Comparison of ENCODE assay signal across 13 cellular contexts in genomic region chr6:159595173-159595572, GRCh38.
A peak's percentile ranks its signal among the peaks of the same experiment; 100 is the strongest.
DNase-seq lines count a peak whose midpoint lies in the region; ATAC-seq and TF ChIP-seq lines count a peak whose summit lies in the region.
"Had no signal": no experiment of that assay in that cellular context is flagged by ENCODE, and none has a peak within 500 bp of the region (broad histone marks: within the 10 kb centered on the region; RNA-seq: fewer than 3 reads in every experiment).

No MANE protein-coding gene starts in this region.

- DNase-seq in AG08395 (ENCODE audit: low spot score), result peak; percentile 51
- peak; percentile 19 for DNase-seq in HPDE6-E6E7 (ENCODE audit: extremely low spot score)
- peak; percentile 9 for DNase-seq in astrocyte of the cerebellum (ENCODE audit: low read depth)
- DNase-seq in left lung, result no peak
- DNase-seq in type B pancreatic cell (ENCODE audit: extremely low spot score, unreplicated experiment), result no peak
- DNase-seq in CD8-positive, alpha-beta memory T cell, result no peak
- DNase-seq in foreskin melanocyte, result no peak
- no peak for DNase-seq in UCSD-AML1 (lab: John Stamatoyannopoulos, UW; ENCODE audit: unreplicated experiment)
- DNase-seq: DND-41, esophagus squamous epithelium, naive B cell, NCI-H1092 treated with DMSO at 0.1 percent for 48 hours, Right ventricle myocardium superior had no signal

- CTCF ChIA-PET in CD8-positive, alpha-beta memory T cell (lab: Charles Lee), result no interaction called here

- H3K36me3 ChIP-seq in left lung, result no peaks in the 10 kb centered on the region
- no peaks in the 10 kb centered on the region for H3K36me3 ChIP-seq in CD8-positive, alpha-beta memory T cell (ENCODE audit: insufficient read depth, low read length)
- H3K36me3 ChIP-seq: esophagus squamous epithelium had no signal

- POLR2A ChIA-PET in CD8-positive, alpha-beta memory T cell (lab: Charles Lee), result no interaction called here

- H3K9me3 ChIP-seq in left lung, result no peaks in the 10 kb centered on the region
- no peaks in the 10 kb centered on the region for H3K9me3 ChIP-seq in CD8-positive, alpha-beta memory T cell (ENCODE audit: low read length)
- H3K9me3 ChIP-seq: esophagus squamous epithelium had no signal

- H3K4me3 Mint-ChIP-seq in type B pancreatic cell, result no peak overlapping the region
- no peak overlapping the region for H3K4me3 Mint-ChIP-seq in CD8-positive, alpha-beta memory T cell
- H3K4me3 Mint-ChIP-seq: naive B cell had no signal

- TF ChIP-seq CTCF in astrocyte of the cerebellum (IDR thresholded peaks at IDR 0.05; ENCODE audit: low read depth, low read length, missing control alignments) (no peak), left lung (IDR thresholded peaks at IDR 0.05) (no peak), type B pancreatic cell (conservative IDR thresholded peaks at IDR 0.05) (no peak)

- no peaks in the 10 kb centered on the region for H3K4me1 ChIP-seq in left lung
- no peaks in the 10 kb centered on the region for H3K4me1 ChIP-seq in CD8-positive, alpha-beta memory T cell (ENCODE audit: insufficient read depth, low read length)

- no peak overlapping the region for H3K27ac Mint-ChIP-seq in type B pancreatic cell
- no peak overlapping the region for H3K27ac Mint-ChIP-seq in CD8-positive, alpha-beta memory T cell

- H3K27me3 ChIP-seq in left lung, result no peaks in the 10 kb centered on the region
- no peaks in the 10 kb centered on the region for H3K27me3 ChIP-seq in CD8-positive, alpha-beta memory T cell (ENCODE audit: insufficient read depth, low read length, poor library complexity, severe bottlenecking)
- H3K27me3 ChIP-seq: esophagus squamous epithelium had no signal

- no peak overlapping the region for H3K4me3 ChIP-seq in astrocyte of the cerebellum (ENCODE audit: low read depth, low read length)
- H3K4me3 ChIP-seq in left lung, result no peak overlapping the region
- H3K4me3 ChIP-seq in CD8-positive, alpha-beta memory T cell (ENCODE audit: low read length), result no peak overlapping the region
- H3K4me3 ChIP-seq: esophagus squamous epithelium had no signal

- no peaks in the 10 kb centered on the region for H3K36me3 Mint-ChIP-seq in type B pancreatic cell
- no peaks in the 10 kb centered on the region for H3K36me3 Mint-ChIP-seq in CD8-positive, alpha-beta memory T cell
- H3K36me3 Mint-ChIP-seq: naive B cell had no signal

- H3K27ac ChIP-seq in left lung, result peak overlapping the region in 1 of 2 donors; percentile 7
- H3K27ac ChIP-seq in CD8-positive, alpha-beta memory T cell (ENCODE audit: low read depth, low read length), result no peak overlapping the region

- peaks cover 16% of the 10 kb centered on the region for H3K4me1 Mint-ChIP-seq in type B pancreatic cell (ENCODE audit: unreplicated experiment)
- no peaks in the 10 kb centered on the region for H3K4me1 Mint-ChIP-seq in CD8-positive, alpha-beta memory T cell
- H3K4me1 Mint-ChIP-seq: naive B cell had no signal

- intact Hi-C loops in left lung (cut with DNase I), result no loop called here

- ATAC-seq in left lung, result peak; percentile 59

- in situ Hi-C loops in astrocyte of the cerebellum (cut with HindIII; ENCODE audit: low sequenced_read_pairs), result no loop called here

- no peaks in the 10 kb centered on the region for H3K27me3 Mint-ChIP-seq in type B pancreatic cell
- peaks cover 0 to 12% of the 10 kb centered on the region in 2 donors for H3K27me3 Mint-ChIP-seq in CD8-positive, alpha-beta memory T cell

- no peaks in the 10 kb centered on the region for H3K9me3 Mint-ChIP-seq in type B pancreatic cell
- H3K9me3 Mint-ChIP-seq in CD8-positive, alpha-beta memory T cell, result no peaks in the 10 kb centered on the region
- H3K9me3 Mint-ChIP-seq: naive B cell had no signal

Comparison
In these comparisons a context has a peak if more than half of its experiments do, and no peak if none do; other contexts are left out.
1. DNase-seq: peak in AG08395 (single experiment), HPDE6-E6E7 (single experiment) and astrocyte of the cerebellum (single experiment); none in left lung (0 of 2), type B pancreatic cell (single experiment), CD8-positive, alpha-beta memory T cell (0 of 5), foreskin melanocyte (single experiment) and UCSD-AML1 (single experiment).